Comparison of ENCODE assay signal across 1 cellular context in genomic region chr19:14350302-14350701, GRCh38.
TF ChIP-seq lines count a peak whose summit lies in the region.

No MANE protein-coding gene starts in this region.

TF ChIP-seq in K562, 482 proteins besides CTCF, POLR2A, EP300 and RAD21 (continued from another document):
- TF ChIP-seq ZBTB5 (IDR thresholded peaks at IDR 0.05), result no peak
- TF ChIP-seq KHSRP (IDR thresholded peaks at IDR 0.05), result no peak
- no peak for TF ChIP-seq ESRRA (IDR thresholded peaks at IDR 0.05; ENCODE audit: borderline replicate concordance, low read depth)
- TF ChIP-seq ILF3 (IDR thresholded peaks at IDR 0.05; ENCODE audit: borderline replicate concordance), result no peak
- no peak for TF ChIP-seq MTA3 (IDR thresholded peaks at IDR 0.05; ENCODE audit: borderline replicate concordance)
- TF ChIP-seq SMAD1 (IDR thresholded peaks at IDR 0.05; ENCODE audit: low read depth, low read length, partially characterized antibody), result no peak
- no peak for TF ChIP-seq ZNF143 (CRISPR knock-in tag; IDR thresholded peaks at IDR 0.05)
